ENCODE assay signal across 21 cellular contexts in genomic region chr1:221316491-221317056, GRCh38.
DNase-seq lines count a peak whose midpoint lies in the region; ATAC-seq and TF ChIP-seq lines count a peak whose summit lies in the region.
"Had no signal": no experiment of that assay in that cellular context is flagged by ENCODE, and none has a peak within 500 bp of the region (broad histone marks: within the 10 kb centered on the region; RNA-seq: fewer than 3 reads in every experiment).

No MANE protein-coding gene starts in this region.

- H2AK5ac ChIP-seq in IMR-90 (ENCODE audit: low read depth, low read length) = peak overlapping the region; percentile 76; the same call in 1 of the 2 replicates

- TF ChIP-seq RAD21 in SK-N-SH (IDR thresholded peaks at IDR 0.05; ENCODE audit: low read length) (no peak), IMR-90 (IDR thresholded peaks at IDR 0.05; ENCODE audit: low read length) (no peak)

- H2BK120ac ChIP-seq in IMR-90 (ENCODE audit: low read depth, low read length) = peak overlapping the region; percentile 54

- H3K27me3 ChIP-seq in SK-N-SH (ENCODE audit: insufficient read depth) (no peaks in the 10 kb centered on the region), IMR-90 (ENCODE audit: control insufficient read depth, insufficient read depth, low read length) (no peaks in the 10 kb centered on the region)
- H3K27me3 ChIP-seq: gastroesophageal sphincter had no signal

- H3K9me2 ChIP-seq in SK-N-SH = no peaks in the 10 kb centered on the region

- TF ChIP-seq CTCF in SK-N-SH (IDR thresholded peaks at IDR 0.05) = no peak
- TF ChIP-seq CTCF in IMR-90 (conservative IDR thresholded peaks at IDR 0.05; ENCODE audit: low read depth, low read length) = no peak
- TF ChIP-seq CTCF in omental fat pad (IDR thresholded peaks at IDR 0.05) = no peak

- no peak overlapping the region for H3K9ac ChIP-seq in SK-N-SH
- H3K9ac ChIP-seq in IMR-90 (ENCODE audit: low read depth, low read length) = no peak overlapping the region

- WGBS in SK-N-SH (ENCODE audit: low lambda C conversion rate) = 88% methylated on average over 1 of the region's 1 CpG
- no CpG with 5 or more reads among the region's 1 CpG for WGBS in IMR-90 (ENCODE audit: extremely low coverage in 2 of 2, insufficient read length in 1 of 2), 2 experiments

- TF ChIP-seq POLR2A in IMR-90 (IDR thresholded peaks at IDR 0.05; ENCODE audit: low read depth, low read length) = no peak

- H3K4me2 ChIP-seq in SK-N-SH (no peak overlapping the region), IMR-90 (ENCODE audit: low read depth, low read length) (no peak overlapping the region)

- H3K4me1 ChIP-seq in SK-N-SH (ENCODE audit: control insufficient read depth in 1 of 2, insufficient read depth in 2 of 2, low read depth in 1 of 2, low read length in 1 of 2) = peaks cover 0 to 11% of the 10 kb centered on the region in 2 experiments; a peak in 2 of 4 replicates
- H3K4me1 ChIP-seq in IMR-90 (ENCODE audit: control insufficient read depth, insufficient read depth, low read length) = peaks cover 7% of the 10 kb centered on the region
- H3K4me1 ChIP-seq: HAP-1, psoas muscle had no signal

- no peak for DNase-seq in SK-N-SH
- peak; percentile 55 for DNase-seq in IMR-90
- DNase-seq in dedifferentiated amniotic fluid mesenchymal stem cell (ENCODE audit: extremely low spot score) = peak; percentile 77
- no peak for DNase-seq in omental fat pad (ENCODE audit: low spot score)
- no peak for DNase-seq in AG08396 (ENCODE audit: low spot score)
- no peak for DNase-seq in MV-4-11 (lab: John Stamatoyannopoulos, UW)
- DNase-seq in NOMO-1 treated with DMSO at 0.1 percent for 48 hours (lab: John Stamatoyannopoulos, UW; ENCODE audit: unreplicated experiment) = no peak
- DNase-seq: 8988T; activated CD4-positive, alpha-beta T cell treated with anti-CD3 and anti-CD28 coated beads, Interleukin-2, amount 50 U/mL, for 48 hours; activated T-cell treated with anti-CD3 and anti-CD28 coated beads, Interleukin-2, amount 50 U/mL, for 4 hours; central memory CD4-positive, alpha-beta T cell; effector memory CD8-positive, alpha-beta T cell; MM.1S; naive B cell; NCI-H187 treated with DMSO at 0.1 percent for 48 hours; NCI-H526; psoas muscle; stimulated activated naive CD8-positive, alpha-beta T cell treated with anti-CD3 and anti-CD28 coated beads, Interleukin-15, amount 100 ng/mL, for 72 hours had no signal

- peaks cover 3% of the 10 kb centered on the region for H3F3A ChIP-seq in SK-N-SH (replicated peaks; ENCODE audit: insufficient read depth)

- peak overlapping the region; percentile 22 for H3K4ac ChIP-seq in IMR-90 (ENCODE audit: low read depth, low read length)

- H2AFZ ChIP-seq in SK-N-SH (ENCODE audit: low read depth) (0 out of 2 replicates have a peak overlapping the region, but pooled peaks have one; percentile 23), IMR-90 (replicated peaks; ENCODE audit: low read length, poor library complexity) (no peak overlapping the region)

- no TSS peak for BruUV-seq in IMR-90 (replicated peaks; lab: Mats Ljungman, UMichigan)

- ATAC-seq in SK-N-SH treated with all-trans-retinoic acid at 6 μM for 48 hours (no peak), IMR-90 (ENCODE audit: low read depth) (peak; percentile 36), omental fat pad (ENCODE audit: low FRiP score) (peak; percentile 49)
- ATAC-seq: activated T-cell treated with anti-CD3 and anti-CD28 coated beads, Interleukin-2, amount 50 U/mL, for 4 hours; effector memory CD8-positive, alpha-beta T cell; gastroesophageal sphincter; stimulated activated naive CD8-positive, alpha-beta T cell treated with anti-CD3 and anti-CD28 coated beads, Interleukin-15, amount 100 ng/mL, for 72 hours had no signal

- H3K79me1 ChIP-seq in IMR-90 (ENCODE audit: low read depth in 1 of 2, low read length in 2 of 2) = no peaks in the 10 kb centered on the region

- H3K36me3 ChIP-seq in SK-N-SH (replicated peaks in 1 of 2; ENCODE audit: control insufficient read depth in 1 of 2, insufficient read depth in 2 of 2, low read length in 1 of 2) (no peaks in the 10 kb centered on the region), IMR-90 (ENCODE audit: control insufficient read depth, insufficient read depth, low read length) (no peaks in the 10 kb centered on the region)
- H3K36me3 ChIP-seq: gastroesophageal sphincter, HAP-1 had no signal

- intact Hi-C loops in IMR-90 (cut with micrococcal nuclease) = no loop called here

- peak overlapping the region; percentile 18 for H4K91ac ChIP-seq in IMR-90 (ENCODE audit: insufficient read depth, low read depth, low read length)

- POLR2A ChIA-PET in SK-N-SH (lab: Yijun Ruan, JAX) = no interaction called here
- POLR2A ChIA-PET in IMR-90 (lab: Charles Lee; ENCODE audit: unreplicated experiment) = no interaction called here

- CTCF ChIA-PET in SK-N-SH (lab: Yijun Ruan, JAX) (no interaction called here), IMR-90 (lab: Yijun Ruan, JAX) (no interaction called here)

- H3K27ac ChIP-seq in SK-N-SH (ENCODE audit: low read depth in 2 of 2, low read length in 1 of 2) (no peak overlapping the region), IMR-90 (ENCODE audit: insufficient read depth, low read length) (peak overlapping the region; percentile 67; the same call in 1 of the 2 replicates)
- H3K27ac ChIP-seq: gastroesophageal sphincter, psoas muscle had no signal

- H3K9me3 ChIP-seq in SK-N-SH = no peaks in the 10 kb centered on the region
- no peaks in the 10 kb centered on the region for H3K9me3 ChIP-seq in IMR-90 (ENCODE audit: control insufficient read depth, insufficient read depth, low read length)
- H3K9me3 ChIP-seq: gastroesophageal sphincter, HAP-1, psoas muscle had no signal

- H2BK5ac ChIP-seq in IMR-90 (ENCODE audit: low read depth, low read length, poor library complexity, severe bottlenecking) = no peak overlapping the region

- H3K23ac ChIP-seq in IMR-90 (ENCODE audit: low read depth, low read length) = peak overlapping the region; percentile 0; the same call in 1 of the 2 replicates

- H4K8ac ChIP-seq in IMR-90 (ENCODE audit: low read depth in 2 of 2, low read length in 2 of 2) = peak overlapping the region in 1 of 2 experiments; percentile 4; a peak in 2 of 4 replicates

- H4K5ac ChIP-seq in IMR-90 (ENCODE audit: low read depth, low read length) = no peak overlapping the region

- dilution Hi-C loops in IMR-90 (cut with HindIII; ENCODE audit: low sequenced_read_pairs, unreplicated experiment) = no loop called here

- no peaks in the 10 kb centered on the region for H3K79me2 ChIP-seq in SK-N-SH (ENCODE audit: insufficient read depth)

- TF ChIP-seq EP300 in SK-N-SH (IDR thresholded peaks at IDR 0.05; ENCODE audit: borderline replicate concordance in 1 of 2, low read depth in 1 of 2, low read length in 1 of 2) = no peak

- H4K20me1 ChIP-seq in SK-N-SH (ENCODE audit: insufficient read depth) = no peaks in the 10 kb centered on the region
- H4K20me1 ChIP-seq in IMR-90 (ENCODE audit: insufficient read depth, low read length) = no peaks in the 10 kb centered on the region

- H2BK20ac ChIP-seq in IMR-90 (ENCODE audit: low read depth, low read length) = peak overlapping the region; percentile 17

- peak overlapping the region; percentile 0; the same call in 1 of the 2 replicates for H3K14ac ChIP-seq in IMR-90 (replicated peaks; ENCODE audit: low read depth, low read length)

- H2BK15ac ChIP-seq in IMR-90 (ENCODE audit: low read depth, low read length) = 0 out of 3 replicates have a peak overlapping the region, but pooled peaks have one; percentile 3

- H2AK9ac ChIP-seq in IMR-90 (replicated peaks; ENCODE audit: low read depth, low read length, poor library complexity) = no peak overlapping the region

- peak overlapping the region; percentile 80 for H3K18ac ChIP-seq in IMR-90 (ENCODE audit: low read depth, low read length)

- H3K56ac ChIP-seq in IMR-90 (ENCODE audit: extremely low read depth, insufficient read depth, low read length) = no peak overlapping the region; the same call in 1 of the 2 replicates

- H3K4me3 ChIP-seq in SK-N-SH (ENCODE audit: low read depth in 2 of 2, low read length in 1 of 2) = no peak overlapping the region
- H3K4me3 ChIP-seq in IMR-90 (ENCODE audit: insufficient read depth, low read depth, low read length) = no peak overlapping the region
- H3K4me3 ChIP-seq: gastroesophageal sphincter, HAP-1, psoas muscle had no signal

- H3K9me1 ChIP-seq in IMR-90 (ENCODE audit: insufficient read depth, low read length) = 0 out of 2 replicates have a peak, but pooled peaks cover 3% of the 10 kb centered on the region

- in situ Hi-C loops in IMR-90 (cut with MboI; ENCODE audit: low sequenced_read_pairs) = no loop called here

TF ChIP-seq in SK-N-SH, 30 proteins besides CTCF, POLR2A, EP300 and RAD21:
- TF ChIP-seq SIN3A (IDR thresholded peaks at IDR 0.05; ENCODE audit: borderline replicate concordance, low read depth, low read length) = no peak
- TF ChIP-seq TAF1 (IDR thresholded peaks at IDR 0.05; ENCODE audit: borderline replicate concordance, low read depth, low read length) = no peak
- no peak for TF ChIP-seq CHD2 (IDR thresholded peaks at IDR 0.05; ENCODE audit: low read length, partially characterized antibody)
TF ChIP-seq in SK-N-SH: peak in this region for 0.

TF ChIP-seq in SK-N-SH treated with all-trans-retinoic acid at 6 μM for 48 hours, 23 proteins besides CTCF, POLR2A, EP300 and RAD21 (continues in another document):
- TF ChIP-seq ESRRG (CRISPR knock-in tag; IDR thresholded peaks at IDR 0.05) (no peak), PPARA (CRISPR knock-in tag; IDR thresholded peaks at IDR 0.05; ENCODE audit: borderline replicate concordance) (no peak)

TF ChIP-seq in IMR-90, 13 proteins besides CTCF, POLR2A, EP300 and RAD21:
- TF ChIP-seq BHLHE40 (IDR thresholded peaks at IDR 0.05; ENCODE audit: low read depth, low read length) (no peak), SMC3 (IDR thresholded peaks at IDR 0.05; ENCODE audit: low read depth, low read length) (no peak), CEBPB (IDR thresholded peaks at IDR 0.05; ENCODE audit: low read depth, low read length) (peak; percentile 83)

Comparison
In these comparisons a context has a peak if more than half of its experiments do, and no peak if none do; other contexts are left out.
1. DNase-seq: peak in IMR-90 (single experiment) and dedifferentiated amniotic fluid mesenchymal stem cell (single experiment); none in SK-N-SH (single experiment), omental fat pad (single experiment), AG08396 (single experiment), MV-4-11 (single experiment) and NOMO-1 treated with DMSO at 0.1 percent for 48 hours (single experiment).